In genomic region chr11:116976941-116977570, GRCh38 we compare ENCODE assay signal across 20 cellular contexts.
DNase-seq lines count a peak whose midpoint lies in the region; ATAC-seq and TF ChIP-seq lines count a peak whose summit lies in the region.
"Had no signal": no experiment of that assay in that cellular context is flagged by ENCODE, and none has a peak within 500 bp of the region (broad histone marks: within the 10 kb centered on the region; RNA-seq: fewer than 3 reads in every experiment).

No MANE protein-coding gene starts in this region.

- H3K4me1 Mint-ChIP-seq in T-helper 17 cell (peaks cover 39% of the 10 kb centered on the region), nephron (peaks cover 11% of the 10 kb centered on the region), immature natural killer cell (peaks cover 39 to 62% of the 10 kb centered on the region in 2 donors)

- TF ChIP-seq POLR2A in testis (IDR thresholded peaks at IDR 0.05), result no peak

- peak overlapping the region; percentile 72 for H3K27ac Mint-ChIP-seq in T-helper 17 cell
- peak overlapping the region in 2 of 3 experiments; percentile 42 to 89 for H3K27ac Mint-ChIP-seq in nephron
- peak overlapping the region in 3 of 6 donors; percentile 12 to 49 (median 31) for H3K27ac Mint-ChIP-seq in immature natural killer cell
- H3K27ac Mint-ChIP-seq: activated naive CD4-positive, alpha-beta T cell treated with anti-CD3 and anti-CD28 coated beads, Interleukin-2, amount 10 ng/mL, durations not matched to agents 7 days and 5 days had no signal

- H3K27me3 Mint-ChIP-seq in T-helper 17 cell (no peaks in the 10 kb centered on the region), nephron (ENCODE audit: low read depth) (no peaks in the 10 kb centered on the region), immature natural killer cell (ENCODE audit: low read depth in 3 of 3) (no peaks in the 10 kb centered on the region)
- H3K27me3 Mint-ChIP-seq: activated naive CD4-positive, alpha-beta T cell treated with anti-CD3 and anti-CD28 coated beads, Interleukin-2, amount 10 ng/mL, durations not matched to agents 7 days and 5 days; CD4-positive, alpha-beta memory T cell had no signal

- H3K4me1 ChIP-seq in testis, result no peaks in the 10 kb centered on the region

- H3K36me3 ChIP-seq in testis (ENCODE audit: low read depth, missing control alignments), result no peaks in the 10 kb centered on the region
- H3K36me3 ChIP-seq: gastrocnemius medialis had no signal

- intact Hi-C loops in testis (cut with DNase I; ENCODE audit: low total_unique reads), result no loop called here

- H3K9me3 ChIP-seq in T-helper 17 cell (ENCODE audit: control insufficient read depth, low read length, poor library complexity, severe bottlenecking) (no peaks in the 10 kb centered on the region), testis (no peaks in the 10 kb centered on the region)
- H3K9me3 ChIP-seq: body of pancreas, gastrocnemius medialis had no signal

- ATAC-seq in T-helper 17 cell, result no peak
- ATAC-seq: body of pancreas, gastrocnemius medialis had no signal

- H3K4me3 Mint-ChIP-seq in T-helper 17 cell (no peak overlapping the region), nephron (no peak overlapping the region), immature natural killer cell (no peak overlapping the region)
- H3K4me3 Mint-ChIP-seq: activated naive CD4-positive, alpha-beta T cell treated with anti-CD3 and anti-CD28 coated beads, Interleukin-2, amount 10 ng/mL, durations not matched to agents 7 days and 5 days; CD4-positive, alpha-beta memory T cell had no signal

- DNase-seq in AG20443 (ENCODE audit: low spot score), result peak; percentile 32
- no peak for DNase-seq in T-helper 17 cell
- peak; percentile 32 for DNase-seq in fibroblast of gingiva (ENCODE audit: low read depth)
- no peak for DNase-seq in stimulated activated CD4-positive, alpha-beta T cell treated with anti-CD3 and anti-CD28 coated beads, Interleukin-12 subunit alpha, Interleukin-12 subunit beta, amount 100 ng/mL, for 4 hours
- no peak for DNase-seq in NCI-H2227 (lab: John Stamatoyannopoulos, UW; ENCODE audit: unreplicated experiment)
- DNase-seq in testis, result no peak
- DNase-seq in immature natural killer cell, result no peak
- DNase-seq: activated naive CD4-positive, alpha-beta T cell treated with anti-CD3 and anti-CD28 coated beads, Interleukin-2, amount 10 ng/mL, durations not matched to agents 7 days and 5 days; body of pancreas; CD4-positive, alpha-beta memory T cell; DND-41; effector CD4-positive, alpha-beta T cell; gastrocnemius medialis; HCEC 1CT; NCI-H1417 treated with DMSO at 0.1 percent for 48 hours; NK-92 treated with Interleukin-12 subunit alpha and Interleukin-12 subunit beta, amount 100 ng/mL, for 24 hours; stimulated activated naive CD4-positive, alpha-beta T cell treated with Interleukin-2 at 50 U/mL for 16 hours; SW 1271 had no signal

- H3K4me3 ChIP-seq in testis, result no peak overlapping the region
- H3K4me3 ChIP-seq: body of pancreas, gastrocnemius medialis had no signal

- H3K9me3 Mint-ChIP-seq in nephron (peaks cover 2% of the 10 kb centered on the region), immature natural killer cell (no peaks in the 10 kb centered on the region)
- H3K9me3 Mint-ChIP-seq: activated naive CD4-positive, alpha-beta T cell treated with anti-CD3 and anti-CD28 coated beads, Interleukin-2, amount 10 ng/mL, durations not matched to agents 7 days and 5 days; CD4-positive, alpha-beta memory T cell had no signal

- no peaks in the 10 kb centered on the region for H3K27me3 ChIP-seq in testis
- H3K27me3 ChIP-seq: body of pancreas, gastrocnemius medialis had no signal

- 50 to 53% methylated on average over 5 of the region's 5 CpGs for WGBS in testis, 2 donors

- H3K36me3 Mint-ChIP-seq in T-helper 17 cell (ENCODE audit: low read depth), result peaks cover 3% of the 10 kb centered on the region
- H3K36me3 Mint-ChIP-seq in nephron (ENCODE audit: low read depth), result peaks cover 3% of the 10 kb centered on the region
- H3K36me3 Mint-ChIP-seq in immature natural killer cell, result peaks cover 0 to 4% (median 3%) of the 10 kb centered on the region in 3 donors

- TF ChIP-seq CTCF in nephron (IDR thresholded peaks at IDR 0.05; ENCODE audit: unreplicated experiment in 3 of 3) (no peak), testis (IDR thresholded peaks at IDR 0.05) (no peak)

- no peak overlapping the region for H3K27ac ChIP-seq in testis
- H3K27ac ChIP-seq: body of pancreas, gastrocnemius medialis, RWPE1 had no signal

Comparison
In these comparisons a context has a peak if more than half of its experiments do, and no peak if none do; other contexts are left out.
1. DNase-seq: peak in AG20443 (single experiment) and fibroblast of gingiva (single experiment); none in T-helper 17 cell (0 of 3), stimulated activated CD4-positive, alpha-beta T cell treated with anti-CD3 and anti-CD28 coated beads, Interleukin-12 subunit alpha, Interleukin-12 subunit beta, amount 100 ng/mL, for 4 hours (single experiment), NCI-H2227 (single experiment), testis (single experiment) and immature natural killer cell (0 of 3).